15 cellular contexts compared by ENCODE assay signal in the genomic region with DNA sequence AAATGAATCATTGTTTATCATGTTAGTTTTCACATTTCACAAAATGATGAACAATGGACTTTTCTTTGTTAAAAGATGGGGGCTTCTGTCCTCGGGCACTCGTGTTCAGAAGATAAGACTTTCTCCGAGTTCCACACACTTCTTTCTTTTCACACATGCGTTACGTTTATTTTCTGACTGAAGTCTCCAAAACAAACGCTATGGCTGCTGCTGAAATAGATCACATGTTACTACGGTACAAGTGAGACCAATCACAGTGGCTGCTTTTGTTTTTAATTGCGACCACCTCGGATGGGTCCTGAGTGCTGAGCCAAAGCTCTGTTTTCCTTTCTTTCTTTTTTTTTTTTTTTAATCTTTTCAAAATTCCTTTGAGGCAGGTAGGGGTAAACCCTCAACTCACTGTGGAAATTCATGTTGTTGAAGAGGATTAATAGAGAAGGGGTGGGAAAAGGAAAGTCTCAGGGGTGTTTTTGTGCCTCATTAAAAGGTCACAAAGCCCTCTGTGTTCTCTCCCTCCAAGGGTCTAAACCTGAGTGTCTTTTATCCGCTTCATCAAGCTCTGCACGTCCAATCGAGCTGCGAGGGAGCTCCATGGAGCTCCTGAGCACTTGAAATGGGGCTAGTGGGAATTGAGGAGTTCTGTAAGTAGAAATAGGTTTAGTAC. TPM values are rescaled to one million over a fixed set of nuclear protein-coding genes. Genes with fewer than 3 reads are reported as not detected.
DNase-seq lines count a peak whose midpoint lies in the region; ATAC-seq and TF ChIP-seq lines count a peak whose summit lies in the region.
"Had no signal": no experiment of that assay in that cellular context is flagged by ENCODE, and none has a peak within 500 bp of the region (broad histone marks: within the 10 kb centered on the region; RNA-seq: fewer than 3 reads in every experiment).

No MANE protein-coding gene starts in this region.

- H3K27me3 Mint-ChIP-seq in T-helper 1 cell treated with Interleukin-12 subunit alpha and Interleukin-12 subunit beta and Interleukin-4 antibody, amounts not matched to agents 30 μg/mL and 1 μg/mL, for 36 hours (ENCODE audit: low read depth): no peaks in the 10 kb centered on the region
- H3K27me3 Mint-ChIP-seq in endothelial cell (ENCODE audit: unreplicated experiment) (no peaks in the 10 kb centered on the region), neural crest cell (ENCODE audit: low read depth) (no peaks in the 10 kb centered on the region)

- H3K4me3 Mint-ChIP-seq in T-helper 1 cell treated with Interleukin-12 subunit alpha and Interleukin-12 subunit beta and Interleukin-4 antibody, amounts not matched to agents 30 μg/mL and 1 μg/mL, for 36 hours: peak overlapping the region; percentile 59
- H3K4me3 Mint-ChIP-seq in endothelial cell (ENCODE audit: unreplicated experiment) (no peak overlapping the region), neural crest cell (peak overlapping the region; percentile 70)

- peaks cover 12% of the 10 kb centered on the region for H3K4me1 ChIP-seq in SJCRH30

- H3K4me1 Mint-ChIP-seq in T-helper 1 cell treated with Interleukin-12 subunit alpha and Interleukin-12 subunit beta and Interleukin-4 antibody, amounts not matched to agents 30 μg/mL and 1 μg/mL, for 36 hours (ENCODE audit: low read depth): peaks cover 83% of the 10 kb centered on the region
- peaks cover 11% of the 10 kb centered on the region for H3K4me1 Mint-ChIP-seq in endothelial cell (ENCODE audit: unreplicated experiment)
- peaks cover 54% of the 10 kb centered on the region for H3K4me1 Mint-ChIP-seq in neural crest cell

- peaks cover 82% of the 10 kb centered on the region for H3K36me3 Mint-ChIP-seq in T-helper 1 cell treated with Interleukin-12 subunit alpha and Interleukin-12 subunit beta and Interleukin-4 antibody, amounts not matched to agents 30 μg/mL and 1 μg/mL, for 36 hours (ENCODE audit: low read depth)
- H3K36me3 Mint-ChIP-seq in endothelial cell (ENCODE audit: low read depth, unreplicated experiment) (no peaks in the 10 kb centered on the region), neural crest cell (ENCODE audit: low read depth) (peaks cover 2% of the 10 kb centered on the region)

- TF ChIP-seq CTCF in endothelial cell (IDR thresholded peaks at IDR 0.05; ENCODE audit: unreplicated experiment) (no peak), neural crest cell (conservative IDR thresholded peaks at IDR 0.05) (no peak), WERI-Rb-1 (IDR thresholded peaks at IDR 0.05; ENCODE audit: low read depth, low read length) (no peak)

- H3K9me3 ChIP-seq in SJCRH30 (replicated peaks) (no peaks in the 10 kb centered on the region; the same call in 1 of the 2 replicates), WERI-Rb-1 (ENCODE audit: severe bottlenecking) (no peaks in the 10 kb centered on the region)
- H3K9me3 ChIP-seq: heart right ventricle, thyroid gland had no signal

- ATAC-seq in HG02623 (IDR thresholded peaks at IDR 0.05; ENCODE audit: unreplicated experiment) (no peak), HG03342 (IDR thresholded peaks at IDR 0.05; ENCODE audit: unreplicated experiment) (no peak)
- ATAC-seq: heart right ventricle, sciatic nerve had no signal

- H3K27ac Mint-ChIP-seq in T-helper 1 cell treated with Interleukin-12 subunit alpha and Interleukin-12 subunit beta and Interleukin-4 antibody, amounts not matched to agents 30 μg/mL and 1 μg/mL, for 36 hours: peak overlapping the region; percentile 98
- peak overlapping the region; percentile 10 for H3K27ac Mint-ChIP-seq in endothelial cell (ENCODE audit: unreplicated experiment)
- H3K27ac Mint-ChIP-seq in neural crest cell (ENCODE audit: unreplicated experiment): peak overlapping the region; percentile 60

- H3K4me3 ChIP-seq in SJCRH30 (peak overlapping the region; percentile 21), WERI-Rb-1 (ENCODE audit: low read depth, low read length) (no peak overlapping the region)
- H3K4me3 ChIP-seq: heart right ventricle, thyroid gland had no signal

- H3K9me3 Mint-ChIP-seq in T-helper 1 cell treated with Interleukin-12 subunit alpha and Interleukin-12 subunit beta and Interleukin-4 antibody, amounts not matched to agents 30 μg/mL and 1 μg/mL, for 36 hours: peaks cover 10% of the 10 kb centered on the region
- no peaks in the 10 kb centered on the region for H3K9me3 Mint-ChIP-seq in endothelial cell (ENCODE audit: unreplicated experiment)
- H3K9me3 Mint-ChIP-seq in neural crest cell: peaks cover 3% of the 10 kb centered on the region

- H3K27me3 ChIP-seq in SJCRH30: no peaks in the 10 kb centered on the region
- no peaks in the 10 kb centered on the region for H3K27me3 ChIP-seq in WERI-Rb-1 (ENCODE audit: insufficient read depth, low read depth, severe bottlenecking)
- H3K27me3 ChIP-seq: thyroid gland had no signal

- H3K27ac ChIP-seq in SJCRH30 (peak overlapping the region; percentile 48), WERI-Rb-1 (no peak overlapping the region)
- H3K27ac ChIP-seq: 22Rv1, thyroid gland, VCaP had no signal

- DNase-seq in T-helper 1 cell (no peak), SJCRH30 (peak; percentile 26 to 27), endothelial cell (ENCODE audit: low spot score) (no peak), neural crest cell (ENCODE audit: low read depth, low spot score) (no peak), WERI-Rb-1 (no peak)
- DNase-seq: heart right ventricle, NCI-H526, SHP77, thyroid gland had no signal

- H3K36me3 ChIP-seq in SJCRH30: no peaks in the 10 kb centered on the region
- H3K36me3 ChIP-seq in WERI-Rb-1: no peaks in the 10 kb centered on the region
- H3K36me3 ChIP-seq: heart right ventricle, thyroid gland had no signal

RNA-seq across cellular contexts. Expression of a gene that starts 48.2 kb away (rescaled TPM):
- total RNA-seq in SJCRH30 (2014; rRNA removed; shearing (Covaris generic)): 12.2 and 13.0 TPM in 2 replicates
- 17.9 TPM for total RNA-seq in endothelial cell (ENCODE audit: unreplicated experiment)
- total RNA-seq in neural crest cell: 27.3 and 29.5 TPM in 2 replicates

Comparison
In these comparisons a context has a peak if more than half of its experiments do, and no peak if none do; other contexts are left out.
1. H3K27ac Mint-ChIP-seq: peak in every context shown above with its lines; median percentile 98 in T-helper 1 cell treated with Interleukin-12 subunit alpha and Interleukin-12 subunit beta and Interleukin-4 antibody, amounts not matched to agents 30 μg/mL and 1 μg/mL, for 36 hours; 60 in neural crest cell; 10 in endothelial cell.
2. DNase-seq: peak in SJCRH30 (2 of 2); none in T-helper 1 cell (0 of 5), endothelial cell (single experiment), neural crest cell (single experiment) and WERI-Rb-1 (single experiment).